In the genomic region with DNA sequence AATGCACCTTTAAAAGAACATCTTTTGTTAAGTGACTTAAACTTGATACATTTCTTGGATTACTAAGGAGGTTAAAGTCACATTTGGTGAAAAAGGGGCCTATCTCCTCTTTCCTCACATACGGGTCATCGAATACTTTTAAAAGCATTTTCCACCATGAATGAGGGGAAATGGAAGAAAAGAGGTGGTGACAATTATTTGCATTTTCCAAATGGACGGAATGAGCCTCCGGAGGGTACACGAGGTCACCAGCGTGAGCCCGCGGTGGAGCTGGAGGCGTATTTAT, we compare ENCODE assay signal across 1 cellular context.
TF ChIP-seq lines count a peak whose summit lies in the region.

No MANE protein-coding gene starts in this region.

TF ChIP-seq in K562, 482 proteins besides CTCF, POLR2A, EP300 and RAD21 (continued from another document and continues in another):
- TF ChIP-seq ETS1 (conservative IDR thresholded peaks at IDR 0.05; ENCODE audit: control insufficient read depth, low read depth, low read length) (no peak), GABPB1 (CRISPR knock-in tag; IDR thresholded peaks at IDR 0.05) (no peak), ZNF395 (CRISPR knock-in tag; IDR thresholded peaks at IDR 0.05) (no peak), MYC (IDR thresholded peaks at IDR 0.05; ENCODE audit: low read depth, low read length) (peak; percentile 72), MYC (CRISPR knock-in tag; IDR thresholded peaks at IDR 0.05; ENCODE audit: borderline replicate concordance, low read depth) (no peak), KLF10 (CRISPR knock-in tag; IDR thresholded peaks at IDR 0.05) (no peak), NFRKB (IDR thresholded peaks at IDR 0.05; ENCODE audit: low read depth) (no peak), ZKSCAN8 (CRISPR knock-in tag; IDR thresholded peaks at IDR 0.05) (no peak), SOX6 (IDR thresholded peaks at IDR 0.05) (0 out of 2 replicates have a peak, but pooled peaks have one; percentile 13), ZNF717 (CRISPR knock-in tag; IDR thresholded peaks at IDR 0.05) (no peak), PHB (CRISPR knock-in tag; IDR thresholded peaks at IDR 0.05) (no peak), E2F5 (CRISPR knock-in tag; IDR thresholded peaks at IDR 0.05) (no peak), FOXP1 (CRISPR knock-in tag; IDR thresholded peaks at IDR 0.05) (no peak), MTA1 (IDR thresholded peaks at IDR 0.05; ENCODE audit: borderline replicate concordance) (no peak), RAD51 (IDR thresholded peaks at IDR 0.05; ENCODE audit: borderline replicate concordance, low read depth) (no peak), NR2C1 (IDR thresholded peaks at IDR 0.05) (0 out of 2 replicates have a peak, but pooled peaks have one; percentile 32), NR2C1 (tag; IDR thresholded peaks at IDR 0.05) (no peak), RUNX1 (IDR thresholded peaks at IDR 0.05; ENCODE audit: low read depth) (no peak), SETDB1 (IDR thresholded peaks at IDR 0.05; ENCODE audit: low read length) (no peak), ZBTB12 (CRISPR knock-in tag; IDR thresholded peaks at IDR 0.05) (no peak), ZNF696 (CRISPR knock-in tag; conservative IDR thresholded peaks at IDR 0.05) (no peak), PHTF2 (CRISPR knock-in tag; IDR thresholded peaks at IDR 0.05) (no peak), HNRNPLL (IDR thresholded peaks at IDR 0.05; ENCODE audit: low read depth, low read length, poor library complexity, severe bottlenecking) (no peak), GTF2E2 (tag; IDR thresholded peaks at IDR 0.05) (no peak), ILK (tag; IDR thresholded peaks at IDR 0.05; ENCODE audit: borderline replicate concordance, low read depth) (no peak), MCM5 (IDR thresholded peaks at IDR 0.05; ENCODE audit: low read depth) (no peak), SAFB2 (IDR thresholded peaks at IDR 0.05; ENCODE audit: borderline replicate concordance, low read depth, low read length, severe bottlenecking) (no peak), ZEB2 (IDR thresholded peaks at IDR 0.05) (no peak), ZNF12 (CRISPR knock-in tag; IDR thresholded peaks at IDR 0.05) (no peak), MGA (IDR thresholded peaks at IDR 0.05) (peak; percentile 64), EGR1 (conservative IDR thresholded peaks at IDR 0.05) (peak; percentile 28; the same call in 1 of the 2 replicates), PRMT5 (CRISPR knock-in tag; IDR thresholded peaks at IDR 0.05) (no peak), PHF20 (IDR thresholded peaks at IDR 0.05; ENCODE audit: partially characterized antibody) (no peak), ZFX (CRISPR knock-in tag; IDR thresholded peaks at IDR 0.05) (no peak), CHCHD3 (CRISPR knock-in tag; IDR thresholded peaks at IDR 0.05) (no peak), ZNF512 (tag; IDR thresholded peaks at IDR 0.05) (0 out of 2 replicates have a peak, but pooled peaks have one; percentile 1)
- TF ChIP-seq, protein P1, sequence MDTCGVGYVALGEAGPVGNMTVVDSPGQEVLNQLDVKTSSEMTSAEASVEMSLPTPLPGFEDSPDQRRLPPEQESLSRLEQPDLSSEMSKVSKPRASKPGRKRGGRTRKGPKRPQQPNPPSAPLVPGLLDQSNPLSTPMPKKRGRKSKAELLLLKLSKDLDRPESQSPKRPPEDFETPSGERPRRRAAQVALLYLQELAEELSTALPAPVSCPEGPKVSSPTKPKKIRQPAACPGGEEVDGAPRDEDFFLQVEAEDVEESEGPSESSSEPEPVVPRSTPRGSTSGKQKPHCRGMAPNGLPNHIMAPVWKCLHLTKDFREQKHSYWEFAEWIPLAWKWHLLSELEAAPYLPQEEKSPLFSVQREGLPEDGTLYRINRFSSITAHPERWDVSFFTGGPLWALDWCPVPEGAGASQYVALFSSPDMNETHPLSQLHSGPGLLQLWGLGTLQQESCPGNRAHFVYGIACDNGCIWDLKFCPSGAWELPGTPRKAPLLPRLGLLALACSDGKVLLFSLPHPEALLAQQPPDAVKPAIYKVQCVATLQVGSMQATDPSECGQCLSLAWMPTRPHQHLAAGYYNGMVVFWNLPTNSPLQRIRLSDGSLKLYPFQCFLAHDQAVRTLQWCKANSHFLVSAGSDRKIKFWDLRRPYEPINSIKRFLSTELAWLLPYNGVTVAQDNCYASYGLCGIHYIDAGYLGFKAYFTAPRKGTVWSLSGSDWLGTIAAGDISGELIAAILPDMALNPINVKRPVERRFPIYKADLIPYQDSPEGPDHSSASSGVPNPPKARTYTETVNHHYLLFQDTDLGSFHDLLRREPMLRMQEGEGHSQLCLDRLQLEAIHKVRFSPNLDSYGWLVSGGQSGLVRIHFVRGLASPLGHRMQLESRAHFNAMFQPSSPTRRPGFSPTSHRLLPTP (IDR thresholded peaks at IDR 0.05; ENCODE audit: borderline replicate concordance, extremely low read depth, insufficient read length): no peak
- TF ChIP-seq, protein P2, sequence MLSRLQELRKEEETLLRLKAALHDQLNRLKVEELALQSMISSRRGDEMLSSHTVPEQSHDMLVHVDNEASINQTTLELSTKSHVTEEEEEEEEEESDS (CRISPR knock-in tag; IDR thresholded peaks at IDR 0.05): no peak
- TF ChIP-seq, protein P3, sequence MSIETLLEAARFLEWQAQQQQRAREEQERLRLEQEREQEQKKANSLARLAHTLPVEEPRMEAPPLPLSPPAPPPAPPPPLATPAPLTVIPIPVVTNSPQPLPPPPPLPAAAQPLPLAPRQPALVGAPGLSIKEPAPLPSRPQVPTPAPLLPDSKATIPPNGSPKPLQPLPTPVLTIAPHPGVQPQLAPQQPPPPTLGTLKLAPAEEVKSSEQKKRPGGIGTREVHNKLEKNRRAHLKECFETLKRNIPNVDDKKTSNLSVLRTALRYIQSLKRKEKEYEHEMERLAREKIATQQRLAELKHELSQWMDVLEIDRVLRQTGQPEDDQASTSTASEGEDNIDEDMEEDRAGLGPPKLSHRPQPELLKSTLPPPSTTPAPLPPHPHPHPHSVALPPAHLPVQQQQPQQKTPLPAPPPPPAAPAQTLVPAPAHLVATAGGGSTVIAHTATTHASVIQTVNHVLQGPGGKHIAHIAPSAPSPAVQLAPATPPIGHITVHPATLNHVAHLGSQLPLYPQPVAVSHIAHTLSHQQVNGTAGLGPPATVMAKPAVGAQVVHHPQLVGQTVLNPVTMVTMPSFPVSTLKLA (conservative IDR thresholded peaks at IDR 0.05): peak; percentile 65; a peak in 3 of 4 replicates
